Comparison of ENCODE assay signal across 10 cellular contexts in the genomic region with DNA sequence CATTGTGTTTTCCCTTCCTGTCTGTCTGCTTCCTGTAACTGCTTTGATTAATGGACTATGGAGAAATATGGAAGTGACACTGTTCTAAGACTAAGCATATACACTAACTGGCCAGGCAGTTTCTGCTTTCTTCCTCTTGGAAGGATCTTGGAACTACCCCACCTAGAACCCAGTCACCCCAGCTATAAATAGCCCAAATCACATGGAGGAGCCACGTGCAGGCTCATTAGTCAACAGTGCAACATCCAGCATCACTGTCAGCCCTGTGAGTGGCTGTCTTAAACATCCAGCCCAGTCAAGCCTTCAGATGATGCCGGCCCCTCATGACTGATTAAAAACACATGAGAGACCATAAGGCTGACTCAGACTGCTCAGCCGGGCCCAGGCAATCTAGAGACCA. TPM values are rescaled to one million over a fixed set of nuclear protein-coding genes. Genes with fewer than 3 reads are reported as not detected.
DNase-seq lines count a peak whose midpoint lies in the region; ATAC-seq and TF ChIP-seq lines count a peak whose summit lies in the region.
"Had no signal": no experiment of that assay in that cellular context is flagged by ENCODE, and none has a peak within 500 bp of the region (broad histone marks: within the 10 kb centered on the region; RNA-seq: fewer than 3 reads in every experiment).

No MANE protein-coding gene starts in this region.

- H3K27me3 ChIP-seq in hepatocyte = peaks cover 7% of the 10 kb centered on the region
- no peaks in the 10 kb centered on the region for H3K27me3 ChIP-seq in aorta (ENCODE audit: control insufficient read depth in 1 of 2, insufficient read depth in 2 of 2, low read length in 1 of 2)

- H3K4me3 ChIP-seq in hepatocyte (no peak overlapping the region), aorta (ENCODE audit: low read length in 2 of 2) (no peak overlapping the region)

- DNase-seq in Right ventricle myocardium inferior (ENCODE audit: missing footprints) (no peak), cardiac septum (ENCODE audit: low spot score) (no peak), astrocyte of the hippocampus (ENCODE audit: low read depth, low spot score) (peak; percentile 52), hepatocyte (ENCODE audit: low spot score) (peak; percentile 45), aorta (peak in 1 of 2 donors; percentile 88), SW 1271 (lab: John Stamatoyannopoulos, UW) (no peak), NCI-H748 treated with DMSO at 0.1 percent for 48 hours (lab: John Stamatoyannopoulos, UW) (no peak), GM13977 (ENCODE audit: low spot score) (no peak)
- DNase-seq: CD4-positive, alpha-beta memory T cell; PC-3 had no signal

- no peak overlapping the region for H3K27ac ChIP-seq in hepatocyte
- H3K27ac ChIP-seq in aorta (ENCODE audit: low read depth in 1 of 2, low read length in 2 of 2) = no peak overlapping the region

- no peak overlapping the region for H3K4me2 ChIP-seq in hepatocyte

- peaks cover 2% of the 10 kb centered on the region for H4K20me1 ChIP-seq in hepatocyte (ENCODE audit: insufficient read depth, poor library complexity, severe bottlenecking)

- H3K4me1 ChIP-seq in hepatocyte (ENCODE audit: insufficient read depth) = peaks cover 12% of the 10 kb centered on the region
- no peaks in the 10 kb centered on the region for H3K4me1 ChIP-seq in aorta (ENCODE audit: control insufficient read depth in 1 of 2, insufficient read depth in 2 of 2, low read length in 2 of 2)

- peaks cover 9% of the 10 kb centered on the region for H3K79me2 ChIP-seq in hepatocyte

- H3K36me3 ChIP-seq in hepatocyte (replicated peaks; ENCODE audit: insufficient read depth, low read depth) (no peaks in the 10 kb centered on the region), aorta (ENCODE audit: control insufficient read depth in 1 of 2, insufficient read depth in 2 of 2, low read length in 1 of 2) (no peaks in the 10 kb centered on the region)

- WGBS in hepatocyte (ENCODE audit: low lambda C conversion rate, missing lambda C conversion rate) = 72% methylated on average over 3 of the region's 3 CpGs
- 34 to 42% methylated on average over 3 of the region's 3 CpGs for WGBS in aorta, 2 donors

- TF ChIP-seq CTCF in hepatocyte (IDR thresholded peaks at IDR 0.05; ENCODE audit: poor library complexity) (no peak), GM13977 (IDR thresholded peaks at IDR 0.05; ENCODE audit: extremely low read depth, insufficient read depth, missing control alignments) (no peak)

- ATAC-seq in Right ventricle myocardium inferior = peak; percentile 82
- peak; percentile 13 for ATAC-seq in aorta (ENCODE audit: low FRiP score)
- ATAC-seq: PC-3 had no signal

- H3K9me3 ChIP-seq in hepatocyte (ENCODE audit: low read depth) (no peaks in the 10 kb centered on the region), aorta (ENCODE audit: control insufficient read depth, low read length) (no peaks in the 10 kb centered on the region)

- H2AFZ ChIP-seq in hepatocyte = no peak overlapping the region

- in situ Hi-C loops in GM13977 (cut with MboI; ENCODE audit: low pct_unique_long_range_greater_than_20kb, low sequenced_read_pairs, unreplicated experiment) = no loop called here

- H3K9me2 ChIP-seq in hepatocyte (replicated peaks; ENCODE audit: insufficient read depth) = no peaks in the 10 kb centered on the region

- intact Hi-C loops in Right ventricle myocardium inferior (cut with DNase I) (no loop called here), cardiac septum (cut with DNase I) (no loop called here), aorta (cut with DNase I) (no loop called here)

RNA-seq across cellular contexts. Expression of a gene that starts 39.2 kb away (rescaled TPM):
- 5.8 TPM for total RNA-seq in Right ventricle myocardium inferior
- 3.5 TPM for total RNA-seq in cardiac septum
- total RNA-seq in hepatocyte = 72.8 and 87.1 TPM in 2 replicates
- polyA plus RNA-seq in hepatocyte = 38.8 and 46.4 TPM in 2 replicates
- 10 to 100 TPM; 27.7 to 47.3 TPM for total RNA-seq in aorta
- polyA plus RNA-seq in aorta = 10 to 100 TPM in 1 of 2 donors, 1 to 10 TPM in 1; 3.8 to 15.9 TPM
- total RNA-seq: PC-3 had no signal

Comparison
In these comparisons a context has a peak if more than half of its experiments do, and no peak if none do; other contexts are left out.
1. DNase-seq: peak in astrocyte of the hippocampus (single experiment) and hepatocyte (single experiment); none in Right ventricle myocardium inferior (single experiment), cardiac septum (single experiment), SW 1271 (0 of 2), NCI-H748 treated with DMSO at 0.1 percent for 48 hours (single experiment) and GM13977 (single experiment).